17 cellular contexts compared by ENCODE assay signal in the genomic region with DNA sequence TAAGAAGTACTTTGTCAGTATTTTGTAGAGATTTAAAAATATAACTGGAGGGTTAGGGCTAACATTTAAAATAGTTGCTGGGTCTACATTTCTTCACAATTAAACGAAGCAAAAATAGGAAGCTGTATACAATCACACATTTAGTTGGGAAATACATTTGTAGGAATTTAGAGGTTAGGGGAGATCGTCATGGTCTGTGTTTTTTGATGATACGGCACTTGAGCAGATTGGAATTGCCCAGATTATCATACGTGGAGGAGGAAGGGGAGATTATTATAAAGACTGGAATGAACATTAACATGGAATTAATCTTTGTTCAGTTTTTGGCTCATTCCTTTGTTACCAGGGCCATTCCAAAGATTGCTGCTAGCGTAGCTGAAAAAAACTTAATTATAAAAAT.
"Had no signal": no experiment of that assay in that cellular context is flagged by ENCODE, and none has a peak within 500 bp of the region (broad histone marks: within the 10 kb centered on the region; RNA-seq: fewer than 3 reads in every experiment).

No MANE protein-coding gene starts in this region.

- H3K36me3 ChIP-seq: colonic mucosa, vagina had no signal

- H3K27me3 Mint-ChIP-seq: activated CD4-positive, alpha-beta memory T cell treated with anti-CD3 and anti-CD28 coated beads for 36 hours had no signal

- H3K27me3 ChIP-seq: adrenal gland, colonic mucosa, tibial artery, vagina had no signal

- DNase-seq: activated CD4-positive, alpha-beta memory T cell treated with anti-CD3 and anti-CD28 coated beads for 36 hours; activated CD8-positive, alpha-beta memory T cell treated with anti-CD3 and anti-CD28 coated beads, Interleukin-2, amount 50 U/mL, for 4 hours; adrenal gland; colonic mucosa; natural killer cell; nucleus accumbens; posterior cingulate gyrus; retina; T-helper 9 cell; tibial artery had no signal

- H3K4me3 Mint-ChIP-seq: activated CD4-positive, alpha-beta memory T cell treated with anti-CD3 and anti-CD28 coated beads for 36 hours; activated T-helper 1 cell treated with anti-CD3 and anti-CD28 coated beads, Interleukin-12 subunit alpha, Interleukin-12 subunit beta, Interleukin-2, Interleukin-4 antibody, amounts not matched to agents 30 ng/mL and 10 ng/mL and 1 ng/mL, durations not matched to agents 14 hours and 24 hours and 36 hours; natural killer cell; stimulated activated effector memory CD8-positive, alpha-beta T cell treated with anti-CD3 and anti-CD28 coated beads, Interleukin-12 subunit alpha, Interleukin-12 subunit beta, amount 100 ng/mL, for 72 hours had no signal

- H3K4me3 ChIP-seq: adrenal gland, colonic mucosa, tibial artery, vagina had no signal

- H3K9me3 ChIP-seq: adrenal gland, colonic mucosa, tibial artery, vagina had no signal

- H3K4me1 ChIP-seq: colonic mucosa, tibial artery had no signal

- H3K27ac ChIP-seq: adrenal gland, colonic mucosa, tibial artery, vagina had no signal

- ATAC-seq: activated CD4-positive, CD25-positive, alpha-beta regulatory T cell treated with anti-CD3 and anti-CD28 coated beads, Interleukin-2, amount 50 U/mL, for 24 hours; esophagus mucosa; left lobe of liver; natural killer cell; stimulated activated effector memory CD8-positive, alpha-beta T cell treated with anti-CD3 and anti-CD28 coated beads, Interleukin-12 subunit alpha, Interleukin-12 subunit beta, amount 100 ng/mL, for 72 hours had no signal

- H3K36me3 Mint-ChIP-seq: natural killer cell; stimulated activated effector memory CD8-positive, alpha-beta T cell treated with anti-CD3 and anti-CD28 coated beads, Interleukin-12 subunit alpha, Interleukin-12 subunit beta, amount 100 ng/mL, for 72 hours had no signal

- H3K9me3 Mint-ChIP-seq: activated CD4-positive, alpha-beta memory T cell treated with anti-CD3 and anti-CD28 coated beads for 36 hours; activated T-helper 1 cell treated with anti-CD3 and anti-CD28 coated beads, Interleukin-12 subunit alpha, Interleukin-12 subunit beta, Interleukin-2, Interleukin-4 antibody, amounts not matched to agents 30 ng/mL and 10 ng/mL and 1 ng/mL, durations not matched to agents 14 hours and 24 hours and 36 hours; natural killer cell; stimulated activated effector memory CD8-positive, alpha-beta T cell treated with anti-CD3 and anti-CD28 coated beads, Interleukin-12 subunit alpha, Interleukin-12 subunit beta, amount 100 ng/mL, for 72 hours had no signal

- H3K27ac Mint-ChIP-seq: activated CD4-positive, alpha-beta memory T cell treated with anti-CD3 and anti-CD28 coated beads for 36 hours; activated T-helper 1 cell treated with anti-CD3 and anti-CD28 coated beads, Interleukin-12 subunit alpha, Interleukin-12 subunit beta, Interleukin-2, Interleukin-4 antibody, amounts not matched to agents 30 ng/mL and 10 ng/mL and 1 ng/mL, durations not matched to agents 14 hours and 24 hours and 36 hours; natural killer cell; stimulated activated effector memory CD8-positive, alpha-beta T cell treated with anti-CD3 and anti-CD28 coated beads, Interleukin-12 subunit alpha, Interleukin-12 subunit beta, amount 100 ng/mL, for 72 hours had no signal

- FAIRE-seq: keratinocyte had no signal
